Comparison of ENCODE assay signal across 15 cellular contexts in genomic region chr10:104170610-104171269, GRCh38.
"Had no signal": no experiment of that assay in that cellular context is flagged by ENCODE, and none has a peak within 500 bp of the region (broad histone marks: within the 10 kb centered on the region; RNA-seq: fewer than 3 reads in every experiment).

No MANE protein-coding gene starts in this region.

- H3K27ac Mint-ChIP-seq: T-helper 1 cell treated with Interleukin-12 subunit alpha and Interleukin-12 subunit beta and Interleukin-4 antibody, amounts not matched to agents 30 μg/mL and 1 μg/mL, for 36 hours had no signal

- H3K36me3 ChIP-seq: adrenal gland, heart right ventricle, neutrophil, right atrium auricular region, tibial artery, uterus had no signal

- H3K4me1 Mint-ChIP-seq: naive B cell had no signal

- DNase-seq: activated CD4-positive, CD25-positive, alpha-beta regulatory T cell; adrenal gland; caudate nucleus; cortex of kidney; effector CD8-positive, alpha-beta T cell; heart right ventricle; naive B cell; posterior cingulate gyrus; small intestine; tibial artery; uterus had no signal

- H3K4me1 ChIP-seq: adrenal gland, heart right ventricle, right atrium auricular region, tibial artery, uterus had no signal

- H3K4me3 ChIP-seq: adrenal gland, heart right ventricle, right atrium auricular region, SK-N-MC, tibial artery, uterus had no signal

- H3K27me3 ChIP-seq: adrenal gland, right atrium auricular region, tibial artery, uterus had no signal

- H3K4me3 Mint-ChIP-seq: naive B cell; T-helper 1 cell treated with Interleukin-12 subunit alpha and Interleukin-12 subunit beta and Interleukin-4 antibody, amounts not matched to agents 30 μg/mL and 1 μg/mL, for 36 hours had no signal

- H3K9me3 ChIP-seq: adrenal gland, neutrophil, right atrium auricular region, tibial artery, uterus had no signal

- H3K27ac ChIP-seq: adrenal gland, heart right ventricle, neutrophil, right atrium auricular region, SK-N-MC, tibial artery, uterus had no signal

- ATAC-seq: heart right ventricle had no signal

- H3K36me3 Mint-ChIP-seq: naive B cell had no signal
